ENCODE assay signal across 1 cellular context in the genomic region with DNA sequence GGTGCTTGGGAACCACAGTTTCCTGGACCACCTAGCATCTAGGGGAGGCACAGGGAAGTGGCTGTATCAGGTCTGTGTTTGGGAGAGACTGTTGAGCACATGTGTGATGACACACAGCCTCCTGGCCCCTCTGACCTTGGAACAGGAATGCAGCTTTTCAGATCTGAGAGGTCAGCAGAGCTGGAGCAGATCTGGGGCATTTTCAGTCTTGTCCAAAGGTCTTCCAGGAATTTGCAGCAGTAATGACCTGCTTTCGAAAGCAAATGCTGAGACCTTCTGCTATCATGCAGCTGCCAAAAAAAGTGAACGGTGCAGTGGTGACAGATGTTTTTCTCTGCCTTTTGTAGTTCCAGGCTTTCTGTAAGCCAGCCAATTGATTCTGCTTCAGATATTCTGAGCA.
TF ChIP-seq lines count a peak whose summit lies in the region.

No MANE protein-coding gene starts in this region.

TF ChIP-seq in GM23338, 12 proteins besides CTCF, POLR2A, EP300 and RAD21 (continued from another document):
- TF ChIP-seq, protein P1, sequence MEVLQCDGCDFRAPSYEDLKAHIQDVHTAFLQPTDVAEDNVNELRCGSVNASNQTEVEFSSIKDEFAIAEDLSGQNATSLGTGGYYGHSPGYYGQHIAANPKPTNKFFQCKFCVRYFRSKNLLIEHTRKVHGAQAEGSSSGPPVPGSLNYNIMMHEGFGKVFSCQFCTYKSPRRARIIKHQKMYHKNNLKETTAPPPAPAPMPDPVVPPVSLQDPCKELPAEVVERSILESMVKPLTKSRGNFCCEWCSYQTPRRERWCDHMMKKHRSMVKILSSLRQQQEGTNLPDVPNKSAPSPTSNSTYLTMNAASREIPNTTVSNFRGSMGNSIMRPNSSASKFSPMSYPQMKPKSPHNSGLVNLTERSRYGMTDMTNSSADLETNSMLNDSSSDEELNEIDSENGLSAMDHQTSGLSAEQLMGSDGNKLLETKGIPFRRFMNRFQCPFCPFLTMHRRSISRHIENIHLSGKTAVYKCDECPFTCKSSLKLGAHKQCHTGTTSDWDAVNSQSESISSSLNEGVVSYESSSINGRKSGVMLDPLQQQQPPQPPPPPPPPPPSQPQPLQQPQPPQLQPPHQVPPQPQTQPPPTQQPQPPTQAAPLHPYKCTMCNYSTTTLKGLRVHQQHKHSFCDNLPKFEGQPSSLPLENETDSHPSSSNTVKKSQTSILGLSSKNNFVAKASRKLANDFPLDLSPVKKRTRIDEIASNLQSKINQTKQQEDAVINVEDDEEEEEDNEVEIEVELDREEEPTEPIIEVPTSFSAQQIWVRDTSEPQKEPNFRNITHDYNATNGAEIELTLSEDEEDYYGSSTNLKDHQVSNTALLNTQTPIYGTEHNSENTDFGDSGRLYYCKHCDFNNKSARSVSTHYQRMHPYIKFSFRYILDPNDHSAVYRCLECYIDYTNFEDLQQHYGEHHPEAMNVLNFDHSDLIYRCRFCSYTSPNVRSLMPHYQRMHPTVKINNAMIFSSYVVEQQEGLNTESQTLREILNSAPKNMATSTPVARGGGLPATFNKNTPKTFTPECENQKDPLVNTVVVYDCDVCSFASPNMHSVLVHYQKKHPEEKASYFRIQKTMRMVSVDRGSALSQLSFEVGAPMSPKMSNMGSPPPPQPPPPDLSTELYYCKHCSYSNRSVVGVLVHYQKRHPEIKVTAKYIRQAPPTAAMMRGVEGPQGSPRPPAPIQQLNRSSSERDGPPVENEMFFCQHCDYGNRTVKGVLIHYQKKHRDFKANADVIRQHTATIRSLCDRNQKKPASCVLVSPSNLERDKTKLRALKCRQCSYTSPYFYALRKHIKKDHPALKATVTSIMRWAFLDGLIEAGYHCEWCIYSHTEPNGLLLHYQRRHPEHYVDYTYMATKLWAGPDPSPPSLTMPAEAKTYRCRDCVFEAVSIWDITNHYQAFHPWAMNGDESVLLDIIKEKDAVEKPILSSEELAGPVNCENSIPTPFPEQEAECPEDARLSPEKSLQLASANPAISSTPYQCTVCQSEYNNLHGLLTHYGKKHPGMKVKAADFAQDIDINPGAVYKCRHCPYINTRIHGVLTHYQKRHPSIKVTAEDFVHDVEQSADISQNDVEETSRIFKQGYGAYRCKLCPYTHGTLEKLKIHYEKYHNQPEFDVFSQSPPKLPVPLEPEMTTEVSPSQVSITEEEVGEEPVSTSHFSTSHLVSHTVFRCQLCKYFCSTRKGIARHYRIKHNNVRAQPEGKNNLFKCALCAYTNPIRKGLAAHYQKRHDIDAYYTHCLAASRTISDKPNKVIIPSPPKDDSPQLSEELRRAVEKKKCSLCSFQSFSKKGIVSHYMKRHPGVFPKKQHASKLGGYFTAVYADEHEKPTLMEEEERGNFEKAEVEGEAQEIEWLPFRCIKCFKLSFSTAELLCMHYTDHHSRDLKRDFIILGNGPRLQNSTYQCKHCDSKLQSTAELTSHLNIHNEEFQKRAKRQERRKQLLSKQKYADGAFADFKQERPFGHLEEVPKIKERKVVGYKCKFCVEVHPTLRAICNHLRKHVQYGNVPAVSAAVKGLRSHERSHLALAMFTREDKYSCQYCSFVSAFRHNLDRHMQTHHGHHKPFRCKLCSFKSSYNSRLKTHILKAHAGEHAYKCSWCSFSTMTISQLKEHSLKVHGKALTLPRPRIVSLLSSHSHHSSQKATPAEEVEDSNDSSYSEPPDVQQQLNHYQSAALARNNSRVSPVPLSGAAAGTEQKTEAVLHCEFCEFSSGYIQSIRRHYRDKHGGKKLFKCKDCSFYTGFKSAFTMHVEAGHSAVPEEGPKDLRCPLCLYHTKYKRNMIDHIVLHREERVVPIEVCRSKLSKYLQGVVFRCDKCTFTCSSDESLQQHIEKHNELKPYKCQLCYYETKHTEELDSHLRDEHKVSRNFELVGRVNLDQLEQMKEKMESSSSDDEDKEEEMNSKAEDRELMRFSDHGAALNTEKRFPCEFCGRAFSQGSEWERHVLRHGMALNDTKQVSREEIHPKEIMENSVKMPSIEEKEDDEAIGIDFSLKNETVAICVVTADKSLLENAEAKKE (CRISPR knock-in tag; IDR thresholded peaks at IDR 0.05): no peak
- TF ChIP-seq NANOG (IDR thresholded peaks at IDR 0.05; ENCODE audit: borderline replicate concordance) (no peak), POLR2AphosphoS5 (IDR thresholded peaks at IDR 0.05; ENCODE audit: low read depth) (no peak)
